ENCODE assay signal across 8 cellular contexts in the genomic region with DNA sequence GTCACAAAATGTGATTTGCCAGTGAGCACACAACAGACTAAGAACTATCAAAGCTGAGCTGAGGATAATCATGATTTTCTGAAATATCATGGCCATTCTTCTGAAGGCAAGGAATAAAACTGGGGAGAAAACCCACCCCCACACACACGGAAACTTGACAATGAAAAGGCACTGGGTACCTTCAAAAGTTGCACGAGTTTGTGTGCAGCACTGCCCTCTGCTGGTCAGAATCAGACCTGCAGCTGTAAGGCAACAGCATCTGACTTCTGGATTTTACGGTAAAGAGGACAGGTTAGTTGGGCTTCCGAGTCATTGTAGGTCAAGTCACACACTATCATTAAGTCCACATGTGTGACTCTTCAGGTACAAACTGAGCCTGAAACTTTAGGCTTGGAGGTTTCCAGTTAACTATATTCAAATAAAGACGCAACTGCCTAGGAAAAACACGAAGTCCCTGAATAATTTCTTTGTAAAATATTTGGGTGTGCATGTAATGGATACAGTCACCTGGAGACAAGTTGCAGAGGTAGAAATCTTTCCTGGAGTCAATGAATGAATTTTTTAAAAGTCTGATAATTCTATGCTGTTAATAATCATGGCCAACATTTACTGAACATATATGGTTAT.
DNase-seq lines count a peak whose midpoint lies in the region; ATAC-seq, FAIRE-seq and TF ChIP-seq lines count a peak whose summit lies in the region.

No MANE protein-coding gene starts in this region.

- H3K27me3 ChIP-seq in NT2/D1 (ENCODE audit: insufficient read depth, insufficient read length): no peaks in the 10 kb centered on the region

- no peaks in the 10 kb centered on the region for H3K27me3 Mint-ChIP-seq in naive B cell

- ATAC-seq in esophagus mucosa: peak; percentile 62
- ATAC-seq in naive B cell (ENCODE audit: low read depth in 2 of 2): peak; percentile 37 to 51
- no peak for ATAC-seq in GM19328 (IDR thresholded peaks at IDR 0.05; ENCODE audit: unreplicated experiment)

- no peak overlapping the region for H3K4me3 ChIP-seq in NT2/D1 (ENCODE audit: insufficient read length, low read depth)

- DNase-seq in H54 (ENCODE audit: insufficient read length, low spot score): peak; percentile 17
- DNase-seq in NT2/D1 (ENCODE audit: low read depth, low spot score): peak; percentile 35
- peak; percentile 96 for DNase-seq in activated CD8-positive, alpha-beta memory T cell treated with anti-CD3 and anti-CD28 coated beads, Interleukin-2, amount 50 U/mL, for 48 hours
- DNase-seq in naive B cell: peak; percentile 42
- DNase-seq in stimulated activated CD8-positive, alpha-beta memory T cell treated with anti-CD3 and anti-CD28 coated beads, Interleukin-7, amount 100 ng/mL, for 4 hours (ENCODE audit: low read depth in 2 of 2): peak; percentile 34 to 57

- FAIRE-seq in H54 (lab: Jason Lieb, UNC): peak; percentile 64

- no peaks in the 10 kb centered on the region for H3K36me3 ChIP-seq in NT2/D1 (ENCODE audit: insufficient read depth, insufficient read length, low read length)

- H3K9ac ChIP-seq in NT2/D1 (ENCODE audit: insufficient read length, low read depth): no peak overlapping the region

- peak; percentile 96 for TF ChIP-seq CTCF in C4-2B (conservative IDR thresholded peaks at IDR 0.05)

- peaks cover 0 to 3% (median 0%) of the 10 kb centered on the region in 3 donors for H3K4me1 Mint-ChIP-seq in naive B cell

- H3K9me3 ChIP-seq in NT2/D1 (ENCODE audit: insufficient read depth, low read length): no peaks in the 10 kb centered on the region

- H3K27ac ChIP-seq in C4-2B: no peak overlapping the region

- no peak for TF ChIP-seq POLR2A in H54 (IDR thresholded peaks at IDR 0.05; ENCODE audit: low read depth, low read length)

- H3K9me3 Mint-ChIP-seq in naive B cell: peaks cover 0 to 4% (median 0%) of the 10 kb centered on the region in 7 donors

- no peak overlapping the region for H3K4me3 Mint-ChIP-seq in naive B cell

- no peak overlapping the region for H3K27ac Mint-ChIP-seq in naive B cell

- H3K36me3 Mint-ChIP-seq in naive B cell: no peaks in the 10 kb centered on the region

- no peaks in the 10 kb centered on the region for H3K4me1 ChIP-seq in NT2/D1 (ENCODE audit: insufficient read depth, insufficient read length)

Comparison
In these comparisons a context has a peak if more than half of its experiments do, and no peak if none do; other contexts are left out.
1. DNase-seq: peak in every context shown above with its lines; median percentile 96 in activated CD8-positive, alpha-beta memory T cell treated with anti-CD3 and anti-CD28 coated beads, Interleukin-2, amount 50 U/mL, for 48 hours; 46 in stimulated activated CD8-positive, alpha-beta memory T cell treated with anti-CD3 and anti-CD28 coated beads, Interleukin-7, amount 100 ng/mL, for 4 hours; 42 in naive B cell; 35 in NT2/D1; 17 in H54.